1 cellular context compared by ENCODE assay signal in the genomic region with DNA sequence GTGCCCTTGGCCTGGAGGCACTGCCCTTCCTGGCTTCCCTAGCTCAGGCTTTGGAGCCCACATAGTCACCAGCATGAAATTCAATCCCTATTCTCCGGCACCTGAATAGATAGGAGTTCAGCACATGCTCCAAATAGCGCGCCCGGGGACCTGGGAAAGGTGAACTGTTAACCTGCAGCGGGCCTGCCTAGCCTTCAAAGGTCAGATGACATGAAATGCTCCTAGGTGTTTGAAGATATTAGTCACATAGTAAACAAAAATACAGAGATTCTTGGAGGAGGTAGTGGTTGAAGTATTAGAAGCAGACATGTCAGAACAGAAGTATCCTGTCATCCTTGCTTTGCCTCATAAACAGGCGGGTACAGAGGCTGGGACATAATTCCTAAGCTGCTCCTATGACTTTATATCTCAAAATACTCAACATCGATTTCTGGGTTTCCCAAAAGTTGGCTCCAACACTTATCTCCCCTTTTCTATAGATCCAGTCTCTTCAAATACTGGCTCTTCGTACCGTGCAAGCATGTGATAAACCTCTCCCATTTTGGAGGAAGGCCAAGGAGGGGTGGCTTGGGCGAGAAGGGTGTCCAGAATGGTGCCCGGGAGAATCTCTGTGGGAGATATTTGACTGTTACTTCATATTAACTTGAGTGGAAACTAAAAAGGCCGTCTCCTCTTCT.
A peak's percentile ranks its signal among the peaks of the same experiment; 100 is the strongest.
TF ChIP-seq lines count a peak whose summit lies in the region.

No MANE protein-coding gene starts in this region.

TF ChIP-seq in HepG2, 621 proteins besides CTCF, POLR2A, EP300 and RAD21:
- no peak for TF ChIP-seq ZNF318 (CRISPR knock-in tag; IDR thresholded peaks at IDR 0.05)
- no peak for TF ChIP-seq KAT2B (IDR thresholded peaks at IDR 0.05; ENCODE audit: borderline replicate concordance, low read depth, low read length)
- TF ChIP-seq, protein P1, sequence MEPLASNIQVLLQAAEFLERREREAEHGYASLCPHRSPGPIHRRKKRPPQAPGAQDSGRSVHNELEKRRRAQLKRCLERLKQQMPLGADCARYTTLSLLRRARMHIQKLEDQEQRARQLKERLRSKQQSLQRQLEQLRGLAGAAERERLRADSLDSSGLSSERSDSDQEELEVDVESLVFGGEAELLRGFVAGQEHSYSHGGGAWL (CRISPR knock-in tag; IDR thresholded peaks at IDR 0.05): no peak
- TF ChIP-seq RARA (CRISPR knock-in tag; IDR thresholded peaks at IDR 0.05): peak; percentile 33; the same call in 1 of the 2 replicates
- TF ChIP-seq SAP130 (CRISPR knock-in tag; IDR thresholded peaks at IDR 0.05; ENCODE audit: low read depth): 0 out of 2 replicates have a peak, but pooled peaks have one; percentile 11
- TF ChIP-seq SIX1 (CRISPR knock-in tag; IDR thresholded peaks at IDR 0.05; ENCODE audit: borderline replicate concordance): peak; percentile 74; the same call in 1 of the 2 replicates
- TF ChIP-seq ZNF792 (CRISPR knock-in tag; IDR thresholded peaks at IDR 0.05): no peak
- peak; percentile 41 for TF ChIP-seq XRCC5 (optimal IDR thresholded peaks at IDR 0.05; ENCODE audit: low read length)
- TF ChIP-seq, protein P2, sequence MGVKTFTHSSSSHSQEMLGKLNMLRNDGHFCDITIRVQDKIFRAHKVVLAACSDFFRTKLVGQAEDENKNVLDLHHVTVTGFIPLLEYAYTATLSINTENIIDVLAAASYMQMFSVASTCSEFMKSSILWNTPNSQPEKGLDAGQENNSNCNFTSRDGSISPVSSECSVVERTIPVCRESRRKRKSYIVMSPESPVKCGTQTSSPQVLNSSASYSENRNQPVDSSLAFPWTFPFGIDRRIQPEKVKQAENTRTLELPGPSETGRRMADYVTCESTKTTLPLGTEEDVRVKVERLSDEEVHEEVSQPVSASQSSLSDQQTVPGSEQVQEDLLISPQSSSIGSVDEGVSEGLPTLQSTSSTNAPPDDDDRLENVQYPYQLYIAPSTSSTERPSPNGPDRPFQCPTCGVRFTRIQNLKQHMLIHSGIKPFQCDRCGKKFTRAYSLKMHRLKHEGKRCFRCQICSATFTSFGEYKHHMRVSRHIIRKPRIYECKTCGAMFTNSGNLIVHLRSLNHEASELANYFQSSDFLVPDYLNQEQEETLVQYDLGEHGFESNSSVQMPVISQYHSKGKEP (CRISPR knock-in tag; IDR thresholded peaks at IDR 0.05): no peak
- peak; percentile 66 for TF ChIP-seq FOSL2 (CRISPR knock-in tag; IDR thresholded peaks at IDR 0.05)
- no peak for TF ChIP-seq ZBTB39 (CRISPR knock-in tag; IDR thresholded peaks at IDR 0.05)
- TF ChIP-seq HOXA3 (CRISPR knock-in tag; IDR thresholded peaks at IDR 0.05): no peak
- TF ChIP-seq, protein P3, sequence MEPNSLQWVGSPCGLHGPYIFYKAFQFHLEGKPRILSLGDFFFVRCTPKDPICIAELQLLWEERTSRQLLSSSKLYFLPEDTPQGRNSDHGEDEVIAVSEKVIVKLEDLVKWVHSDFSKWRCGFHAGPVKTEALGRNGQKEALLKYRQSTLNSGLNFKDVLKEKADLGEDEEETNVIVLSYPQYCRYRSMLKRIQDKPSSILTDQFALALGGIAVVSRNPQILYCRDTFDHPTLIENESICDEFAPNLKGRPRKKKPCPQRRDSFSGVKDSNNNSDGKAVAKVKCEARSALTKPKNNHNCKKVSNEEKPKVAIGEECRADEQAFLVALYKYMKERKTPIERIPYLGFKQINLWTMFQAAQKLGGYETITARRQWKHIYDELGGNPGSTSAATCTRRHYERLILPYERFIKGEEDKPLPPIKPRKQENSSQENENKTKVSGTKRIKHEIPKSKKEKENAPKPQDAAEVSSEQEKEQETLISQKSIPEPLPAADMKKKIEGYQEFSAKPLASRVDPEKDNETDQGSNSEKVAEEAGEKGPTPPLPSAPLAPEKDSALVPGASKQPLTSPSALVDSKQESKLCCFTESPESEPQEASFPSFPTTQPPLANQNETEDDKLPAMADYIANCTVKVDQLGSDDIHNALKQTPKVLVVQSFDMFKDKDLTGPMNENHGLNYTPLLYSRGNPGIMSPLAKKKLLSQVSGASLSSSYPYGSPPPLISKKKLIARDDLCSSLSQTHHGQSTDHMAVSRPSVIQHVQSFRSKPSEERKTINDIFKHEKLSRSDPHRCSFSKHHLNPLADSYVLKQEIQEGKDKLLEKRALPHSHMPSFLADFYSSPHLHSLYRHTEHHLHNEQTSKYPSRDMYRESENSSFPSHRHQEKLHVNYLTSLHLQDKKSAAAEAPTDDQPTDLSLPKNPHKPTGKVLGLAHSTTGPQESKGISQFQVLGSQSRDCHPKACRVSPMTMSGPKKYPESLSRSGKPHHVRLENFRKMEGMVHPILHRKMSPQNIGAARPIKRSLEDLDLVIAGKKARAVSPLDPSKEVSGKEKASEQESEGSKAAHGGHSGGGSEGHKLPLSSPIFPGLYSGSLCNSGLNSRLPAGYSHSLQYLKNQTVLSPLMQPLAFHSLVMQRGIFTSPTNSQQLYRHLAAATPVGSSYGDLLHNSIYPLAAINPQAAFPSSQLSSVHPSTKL (CRISPR knock-in tag; IDR thresholded peaks at IDR 0.05): peak; percentile 45; the same call in 1 of the 2 replicates
- TF ChIP-seq ZNF20 (CRISPR knock-in tag; IDR thresholded peaks at IDR 0.05): no peak
